ENCODE assay signal across 9 cellular contexts in the genomic region with DNA sequence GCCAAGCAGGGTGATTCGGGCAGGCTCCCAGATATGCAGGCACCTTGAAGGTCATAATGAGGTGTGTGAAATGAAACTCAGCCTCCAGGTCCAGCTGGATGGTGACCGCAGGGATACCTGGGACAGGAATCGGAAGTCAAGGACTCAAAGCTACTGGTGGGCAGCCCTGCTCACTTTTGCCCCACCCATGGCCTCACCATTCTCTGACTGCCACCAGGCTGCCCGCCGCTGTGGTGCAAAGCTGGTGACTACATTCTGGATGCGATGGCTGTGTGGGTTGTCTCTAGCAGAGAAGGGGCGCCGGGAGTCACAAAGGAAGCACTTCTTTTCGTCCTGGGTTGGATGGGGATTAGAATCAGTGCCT. TPM values are rescaled to one million over a fixed set of nuclear protein-coding genes. Genes with fewer than 3 reads are reported as not detected.
DNase-seq lines count a peak whose midpoint lies in the region; ATAC-seq, FAIRE-seq and TF ChIP-seq lines count a peak whose summit lies in the region.
"Had no signal": no experiment of that assay in that cellular context is flagged by ENCODE, and none has a peak within 500 bp of the region (broad histone marks: within the 10 kb centered on the region; RNA-seq: fewer than 3 reads in every experiment).

No MANE protein-coding gene starts in this region.

- 42 to 68% methylated on average over 3 to 9 of the region's 9 CpGs for WGBS in upper lobe of left lung, 2 donors

- DNase-seq in Peyer's patch, result no peak
- DNase-seq in endothelial cell of umbilical vein (ENCODE audit: low read depth, low spot score), result no peak
- no peak for DNase-seq in mucosa of descending colon
- no peak for DNase-seq in upper lobe of left lung
- DNase-seq in posterior cingulate gyrus, result no peak
- no peak for DNase-seq in activated CD8-positive, alpha-beta memory T cell treated with anti-CD3 and anti-CD28 coated beads, Interleukin-2, amount 50 U/mL, for 4 hours

- H3K9ac ChIP-seq in endothelial cell of umbilical vein (replicated peaks; ENCODE audit: extremely low read depth, insufficient read depth, low read length), result peak overlapping the region; percentile 72

- no peaks in the 10 kb centered on the region for H3K9me1 ChIP-seq in endothelial cell of umbilical vein (replicated peaks; ENCODE audit: control insufficient read depth, extremely low read depth, insufficient read depth, low read length)

- no peaks in the 10 kb centered on the region for H3K9me3 ChIP-seq in Peyer's patch
- no peaks in the 10 kb centered on the region for H3K9me3 ChIP-seq in endothelial cell of umbilical vein (replicated peaks; ENCODE audit: control insufficient read depth, insufficient read depth, low read length)
- H3K9me3 ChIP-seq in mucosa of descending colon, result no peaks in the 10 kb centered on the region
- H3K9me3 ChIP-seq in upper lobe of left lung, result no peaks in the 10 kb centered on the region

- no peaks in the 10 kb centered on the region for H3K27me3 ChIP-seq in Peyer's patch
- no peaks in the 10 kb centered on the region for H3K27me3 ChIP-seq in endothelial cell of umbilical vein (ENCODE audit: control insufficient read depth in 2 of 2, insufficient read depth in 2 of 2, low read length in 2 of 2)
- H3K27me3 ChIP-seq in upper lobe of left lung, result no peaks in the 10 kb centered on the region

- intact Hi-C loops in endothelial cell of umbilical vein (cut with micrococcal nuclease), result loop anchor here (2.0 kb wide), 2 partner anchors 27 to 39 kb away; partner anchors contain the start of genes KLHDC8B and QARS1
- intact Hi-C loops in mucosa of descending colon (cut with DNase I, micrococcal nuclease), result no loop called here
- intact Hi-C loops in posterior cingulate gyrus (cut with DNase I), result loop anchor here (2.0 kb wide), 1 partner anchor 37 kb away; the partner anchor contains the start of gene QRICH1

- POLR2A ChIA-PET in endothelial cell of umbilical vein (lab: Charles Lee), result no interaction called here

- H3K27ac ChIP-seq in Peyer's patch (peak overlapping the region; percentile 64 to 87 (median 74)), endothelial cell of umbilical vein (ENCODE audit: insufficient read depth, low read depth, low read length) (peak overlapping the region; percentile 58), upper lobe of left lung (peak overlapping the region; percentile 73 to 91 (median 88))

- no peaks in the 10 kb centered on the region for H4K20me1 ChIP-seq in endothelial cell of umbilical vein (replicated peaks; ENCODE audit: control insufficient read depth, extremely low read depth, insufficient read depth, low read length)

- H3K36me3 ChIP-seq in Peyer's patch (peaks cover 0 to 13% (median 0%) of the 10 kb centered on the region in 3 donors), endothelial cell of umbilical vein (ENCODE audit: control insufficient read depth in 2 of 2, extremely low read depth in 1 of 2, insufficient read depth in 2 of 2, low read length in 2 of 2) (peaks cover 0 to 35% of the 10 kb centered on the region in 2 experiments), mucosa of descending colon (ENCODE audit: low read depth) (no peaks in the 10 kb centered on the region), upper lobe of left lung (peaks cover 0 to 38% (median 24%) of the 10 kb centered on the region in 4 donors)

- ATAC-seq in mucosa of descending colon, result no peak
- no peak for ATAC-seq in upper lobe of left lung (ENCODE audit: low FRiP score in 2 of 2)
- no peak for ATAC-seq in GM21447 (IDR thresholded peaks at IDR 0.05; ENCODE audit: unreplicated experiment)
- ATAC-seq: stimulated activated memory B cell treated with anti-CD40 and anti-IgM and Interleukin-4, amounts not matched to agents 10 μg/mL and 1 μg/mL and 100 μg/mL, for 72 hours had no signal

- TF ChIP-seq EP300 in upper lobe of left lung (IDR thresholded peaks at IDR 0.05), result no peak

- H3K4me2 ChIP-seq in endothelial cell of umbilical vein (ENCODE audit: insufficient read depth, low read length), result peak overlapping the region; percentile 72

- dilution Hi-C loops in endothelial cell of umbilical vein (cut with MboI; ENCODE audit: extremely low pct_ligation_motif_present, low sequenced_read_pairs), result no loop called here

- no peak for TF ChIP-seq POLR2A in Peyer's patch (IDR thresholded peaks at IDR 0.05)
- TF ChIP-seq POLR2A in endothelial cell of umbilical vein (IDR thresholded peaks at IDR 0.05; ENCODE audit: low read depth, low read length), result no peak
- no peak for TF ChIP-seq POLR2A in upper lobe of left lung (IDR thresholded peaks at IDR 0.05)

- no peak overlapping the region for H2AFZ ChIP-seq in endothelial cell of umbilical vein (ENCODE audit: low read depth, low read length)

- H3K79me2 ChIP-seq in endothelial cell of umbilical vein (ENCODE audit: control insufficient read depth, insufficient read depth, low read length), result peaks cover 25% of the 10 kb centered on the region

- peaks cover 0 to 37% (median 0%) of the 10 kb centered on the region in 4 donors for H3K4me1 ChIP-seq in Peyer's patch
- peaks cover 14% of the 10 kb centered on the region for H3K4me1 ChIP-seq in endothelial cell of umbilical vein (ENCODE audit: control insufficient read depth, extremely low read depth, insufficient read depth, low read length)
- peaks cover 10% of the 10 kb centered on the region for H3K4me1 ChIP-seq in mucosa of descending colon (ENCODE audit: low read depth)
- peaks cover 13 to 39% (median 20%) of the 10 kb centered on the region in 4 donors for H3K4me1 ChIP-seq in upper lobe of left lung

- TF ChIP-seq CTCF in Peyer's patch (IDR thresholded peaks at IDR 0.05) (no peak), endothelial cell of umbilical vein (IDR thresholded peaks at IDR 0.05; ENCODE audit: extremely low read depth in 1 of 2, insufficient read depth in 1 of 2, low read depth in 1 of 2, low read length in 2 of 2) (no peak), mucosa of descending colon (IDR thresholded peaks at IDR 0.05) (no peak), upper lobe of left lung (IDR thresholded peaks at IDR 0.05) (no peak)

- peak overlapping the region; percentile 37 to 66 (median 50) for H3K4me3 ChIP-seq in Peyer's patch
- H3K4me3 ChIP-seq in endothelial cell of umbilical vein (replicated peaks in 1 of 3; ENCODE audit: insufficient read depth in 1 of 3, low read depth in 1 of 3, low read length in 3 of 3), result peak overlapping the region; percentile 58 to 89 (median 83)
- H3K4me3 ChIP-seq in mucosa of descending colon, result peak overlapping the region; percentile 22
- peak overlapping the region; percentile 42 to 58 (median 57) for H3K4me3 ChIP-seq in upper lobe of left lung

- no peak for FAIRE-seq in endothelial cell of umbilical vein (lab: Jason Lieb, UNC)

- CTCF ChIA-PET in endothelial cell of umbilical vein (lab: Charles Lee), result interaction anchor here (0.8 to 3.2 kb wide), 13 partner anchors 9 to 338 kb away, joined by 3 to 19 read pairs (median 4); partner anchors contain the start of genes DAG1, KLHDC8B, QRICH1 and USP19

- no TSS peak for BruUV-seq in endothelial cell of umbilical vein (replicated peaks; lab: Mats Ljungman, UMichigan)

RNA-seq across cellular contexts. Expression of gene LAMB2, which starts 0.8 kb away (rescaled TPM):
- total RNA-seq in Peyer's patch (100 to 1,000 TPM; 293 to 476 (median 348) TPM), endothelial cell of umbilical vein (374 and 423 TPM in 2 replicates), mucosa of descending colon (100 to 1,000 TPM in 1 of 3 donors, 10 to 100 TPM in 2; 52.1 to 354 (median 82.0) TPM), upper lobe of left lung (100 to 1,000 TPM; 349 to 904 (median 555) TPM)
- polyA plus RNA-seq in endothelial cell of umbilical vein, result 744 and 764 TPM in 2 replicates
- polyA plus RNA-seq in endothelial cell of umbilical vein (2011; cell fraction: cytosol; rRNA removed), result 276 and 317 TPM in 2 replicates
- polyA plus RNA-seq in endothelial cell of umbilical vein (2011; cell fraction: nucleus; rRNA removed), result 2,834 and 3,705 TPM in 2 replicates
- 291 and 300 TPM in 2 replicates for polyA plus RNA-seq in endothelial cell of umbilical vein (2012)
- 1,085 and 1,182 TPM in 2 replicates for polyA minus RNA-seq in endothelial cell of umbilical vein
- polyA minus RNA-seq in endothelial cell of umbilical vein (2011; cell fraction: cytosol; rRNA and poly(A)+ RNA removed), result 1.6 TPM
- polyA minus RNA-seq in endothelial cell of umbilical vein (2011; cell fraction: nucleus; rRNA and poly(A)+ RNA removed), result 489 and 637 TPM in 2 replicates
- polyA plus RNA-seq: IgD-negative memory B cell had no signal

RNA-seq across cellular contexts. Expression of gene USP19, which starts 11.4 kb away (rescaled TPM):
- total RNA-seq in Peyer's patch (10 to 100 TPM; 42.9 to 96.0 (median 61.8) TPM), endothelial cell of umbilical vein (39.1 and 42.2 TPM in 2 replicates), mucosa of descending colon (10 to 100 TPM; 65.7 to 84.7 (median 82.6) TPM), upper lobe of left lung (10 to 100 TPM; 42.6 to 76.4 (median 57.2) TPM)
- polyA plus RNA-seq in endothelial cell of umbilical vein, result 31.3 and 36.8 TPM in 2 replicates
- 23.3 and 25.3 TPM in 2 replicates for polyA plus RNA-seq in endothelial cell of umbilical vein (2011; cell fraction: cytosol; rRNA removed)
- polyA plus RNA-seq in endothelial cell of umbilical vein (2011; cell fraction: nucleus; rRNA removed), result 82.3 and 94.1 TPM in 2 replicates
- polyA plus RNA-seq in endothelial cell of umbilical vein (2012), result 16.8 and 22.3 TPM in 2 replicates
- polyA minus RNA-seq in endothelial cell of umbilical vein, result 64.9 and 87.8 TPM in 2 replicates
- polyA minus RNA-seq in endothelial cell of umbilical vein (2011; cell fraction: cytosol; rRNA and poly(A)+ RNA removed), result 46.7 TPM
- polyA minus RNA-seq in endothelial cell of umbilical vein (2011; cell fraction: nucleus; rRNA and poly(A)+ RNA removed), result 22.6 and 24.7 TPM in 2 replicates

RNA-seq across cellular contexts. Expression of gene QARS1, which starts 27.5 kb away (rescaled TPM):
- 100 to 1,000 TPM; 295 to 361 (median 342) TPM for total RNA-seq in Peyer's patch
- total RNA-seq in endothelial cell of umbilical vein, result 261 and 285 TPM in 2 replicates
- polyA plus RNA-seq in endothelial cell of umbilical vein, result 434 and 477 TPM in 2 replicates
- polyA plus RNA-seq in endothelial cell of umbilical vein (2011; cell fraction: cytosol; rRNA removed), result 308 and 315 TPM in 2 replicates
- 681 and 803 TPM in 2 replicates for polyA plus RNA-seq in endothelial cell of umbilical vein (2011; cell fraction: nucleus; rRNA removed)
- polyA plus RNA-seq in endothelial cell of umbilical vein (2012), result 288 and 313 TPM in 2 replicates
- polyA minus RNA-seq in endothelial cell of umbilical vein, result 280 and 284 TPM in 2 replicates
- 116 TPM for polyA minus RNA-seq in endothelial cell of umbilical vein (2011; cell fraction: cytosol; rRNA and poly(A)+ RNA removed)
- 156 and 170 TPM in 2 replicates for polyA minus RNA-seq in endothelial cell of umbilical vein (2011; cell fraction: nucleus; rRNA and poly(A)+ RNA removed)
- 100 to 1,000 TPM; 235 to 415 (median 373) TPM for total RNA-seq in mucosa of descending colon
- 100 to 1,000 TPM; 143 to 256 (median 191) TPM for total RNA-seq in upper lobe of left lung

RNA-seq across cellular contexts. Expression of gene CCDC71, which starts 34.1 kb away (rescaled TPM):
- 10 to 100 TPM; 12.4 to 39.3 (median 37.5) TPM for total RNA-seq in Peyer's patch
- total RNA-seq in endothelial cell of umbilical vein, result 20.3 and 23.5 TPM in 2 replicates
- polyA plus RNA-seq in endothelial cell of umbilical vein, result 41.6 and 48.7 TPM in 2 replicates
- polyA plus RNA-seq in endothelial cell of umbilical vein (2011; cell fraction: cytosol; rRNA removed), result 28.4 and 32.7 TPM in 2 replicates
- 17.0 and 18.3 TPM in 2 replicates for polyA plus RNA-seq in endothelial cell of umbilical vein (2011; cell fraction: nucleus; rRNA removed)
- 14.6 and 16.1 TPM in 2 replicates for polyA plus RNA-seq in endothelial cell of umbilical vein (2012)
- polyA minus RNA-seq in endothelial cell of umbilical vein, result 36.0 and 41.9 TPM in 2 replicates
- 18.5 TPM for polyA minus RNA-seq in endothelial cell of umbilical vein (2011; cell fraction: cytosol; rRNA and poly(A)+ RNA removed)
- polyA minus RNA-seq in endothelial cell of umbilical vein (2011; cell fraction: nucleus; rRNA and poly(A)+ RNA removed), result 25.8 and 29.7 TPM in 2 replicates
- total RNA-seq in mucosa of descending colon, result 10 to 100 TPM; 15.2 to 20.7 (median 19.9) TPM
- 10 to 100 TPM; 20.7 to 31.6 (median 26.0) TPM for total RNA-seq in upper lobe of left lung

RNA-seq across cellular contexts. Expression of gene QRICH1, which starts 38.2 kb away (rescaled TPM):
- total RNA-seq in Peyer's patch, result 100 to 1,000 TPM in 2 of 4 donors, 10 to 100 TPM in 2; 61.1 to 132 (median 99.7) TPM
- total RNA-seq in endothelial cell of umbilical vein, result 106 and 116 TPM in 2 replicates
- 89.6 and 89.7 TPM in 2 replicates for polyA plus RNA-seq in endothelial cell of umbilical vein
- polyA plus RNA-seq in endothelial cell of umbilical vein (2011; cell fraction: cytosol; rRNA removed), result 67.2 and 68.2 TPM in 2 replicates
- 306 and 324 TPM in 2 replicates for polyA plus RNA-seq in endothelial cell of umbilical vein (2011; cell fraction: nucleus; rRNA removed)
- 41.5 and 50.0 TPM in 2 replicates for polyA plus RNA-seq in endothelial cell of umbilical vein (2012)
- polyA minus RNA-seq in endothelial cell of umbilical vein, result 145 and 152 TPM in 2 replicates
- 66.4 TPM for polyA minus RNA-seq in endothelial cell of umbilical vein (2011; cell fraction: cytosol; rRNA and poly(A)+ RNA removed)
- polyA minus RNA-seq in endothelial cell of umbilical vein (2011; cell fraction: nucleus; rRNA and poly(A)+ RNA removed), result 67.8 and 109 TPM in 2 replicates
- 100 to 1,000 TPM in 1 of 3 donors, 10 to 100 TPM in 2; 73.0 to 104 (median 86.1) TPM for total RNA-seq in mucosa of descending colon
- 100 to 1,000 TPM in 1 of 6 donors, 10 to 100 TPM in 5; 65.6 to 145 (median 74.2) TPM for total RNA-seq in upper lobe of left lung

Comparison
In these comparisons a context has a peak if more than half of its experiments do, and no peak if none do; other contexts are left out.
1. H3K4me3 ChIP-seq: peak in every context shown above with its lines; median percentile 83 in endothelial cell of umbilical vein; 57 in upper lobe of left lung; 50 in Peyer's patch; 22 in mucosa of descending colon.
2. intact Hi-C loops: an anchor here in endothelial cell of umbilical vein (2.0 kb wide) and posterior cingulate gyrus (2.0 kb wide); none called in mucosa of descending colon.